28 cellular contexts compared by ENCODE assay signal in the genomic region with DNA sequence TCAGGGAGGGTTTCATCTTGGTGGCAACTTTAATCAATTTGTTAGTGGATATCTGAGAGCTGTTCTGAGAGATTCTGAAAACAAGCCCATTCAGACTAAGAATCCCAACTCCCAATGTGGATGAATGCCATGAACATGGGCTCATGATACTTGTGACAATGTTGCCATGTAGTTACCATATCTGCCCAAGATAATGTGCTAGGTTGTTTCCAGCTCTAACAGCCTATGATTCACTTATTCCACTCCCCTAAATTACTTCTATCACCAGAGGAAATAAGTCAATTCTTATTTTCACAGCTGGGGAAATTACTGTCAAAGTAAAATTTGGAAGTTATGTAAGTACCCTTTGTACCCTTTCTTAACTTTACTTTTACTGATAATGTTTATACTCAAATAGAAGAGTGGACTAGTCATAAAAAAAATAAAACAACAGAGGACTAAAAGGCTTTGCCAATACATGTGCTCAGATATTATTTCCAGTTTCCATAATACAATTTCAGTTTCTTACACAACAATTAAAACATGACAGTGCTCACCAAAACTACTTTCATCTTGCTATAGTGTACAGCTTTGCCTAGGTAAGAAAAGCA.
A peak's percentile ranks its signal among the peaks of the same experiment; 100 is the strongest.
DNase-seq lines count a peak whose midpoint lies in the region; ATAC-seq and TF ChIP-seq lines count a peak whose summit lies in the region.
"Had no signal": no experiment of that assay in that cellular context is flagged by ENCODE, and none has a peak within 500 bp of the region (broad histone marks: within the 10 kb centered on the region; RNA-seq: fewer than 3 reads in every experiment).

No MANE protein-coding gene starts in this region.

- peaks cover 4% of the 10 kb centered on the region for H3K4me1 Mint-ChIP-seq in endothelial cell (ENCODE audit: unreplicated experiment)
- H3K4me1 Mint-ChIP-seq: activated B cell treated with CpG ODN at 0.5 μM for 24 hours; activated CD4-positive, alpha-beta T cell treated with anti-CD3 and anti-CD28 coated beads, Interleukin-2, amount 10 ng/mL, durations not matched to agents 7 days and 5 days; CD14-positive monocyte; naive thymus-derived CD8-positive, alpha-beta T cell had no signal

- peak; percentile 79 for ATAC-seq in Right ventricle myocardium superior (ENCODE audit: poor library complexity)
- ATAC-seq: activated naive CD4-positive, alpha-beta T cell treated with anti-CD3 and anti-CD28 coated beads, Interleukin-2, amount 50 U/mL, for 72 hours; naive thymus-derived CD8-positive, alpha-beta T cell; upper lobe of right lung had no signal

- DNase-seq in Right ventricle myocardium superior (no peak), cardiac septum (ENCODE audit: low spot score) (no peak), fibroblast of mammary gland (ENCODE audit: low read depth) (peak; percentile 7), myocyte (ENCODE audit: low read depth) (peak; percentile 7), endothelial cell (ENCODE audit: low spot score) (no peak), mesenteric fat pad (ENCODE audit: low spot score) (no peak), cerebellar nuclear complex (lab: John Stamatoyannopoulos, UW) (no peak)
- no peak for DNase-seq in effector CD4-positive, alpha-beta T cell
- DNase-seq: activated B cell treated with CpG ODN at 0.5 μM for 24 hours; activated CD4-positive, alpha-beta T cell treated with anti-CD3 and anti-CD28 coated beads, Interleukin-2, amount 10 ng/mL, durations not matched to agents 7 days and 5 days; activated effector memory CD4-positive, alpha-beta T cell treated with Interleukin-2 at 50 U/mL for 16 hours; activated T-cell treated with anti-CD3 and anti-CD28 coated beads, Interleukin-2, amount 50 U/mL, for 1 hour; Caco-2; caudate nucleus; endodermal cell; H9; naive thymus-derived CD8-positive, alpha-beta T cell; NCI-H146; NCI-H446; NCI-H774; sigmoid colon; stimulated activated CD4-positive, alpha-beta T cell treated with anti-CD3 and anti-CD28 coated beads, Interleukin-4, amount 100 ng/mL, for 4 hours; upper lobe of right lung had no signal

- H3K4me3 Mint-ChIP-seq in endothelial cell (ENCODE audit: unreplicated experiment), result no peak overlapping the region
- H3K4me3 Mint-ChIP-seq: activated B cell treated with CpG ODN at 0.5 μM for 24 hours; activated CD4-positive, alpha-beta T cell treated with anti-CD3 and anti-CD28 coated beads, Interleukin-2, amount 10 ng/mL, durations not matched to agents 7 days and 5 days; CD14-positive monocyte; dendritic cell treated with granulocyte-macrophage colony-stimulating factor and Interleukin-4, amounts not matched to agents 40 ng/mL and 50 ng/mL, for 4 days; endodermal cell; H9; naive thymus-derived CD8-positive, alpha-beta T cell had no signal

- no peak for TF ChIP-seq CTCF in fibroblast of mammary gland (conservative IDR thresholded peaks at IDR 0.05; ENCODE audit: control insufficient read depth, insufficient read depth, low read depth, low read length)
- no peak for TF ChIP-seq CTCF in endothelial cell (IDR thresholded peaks at IDR 0.05; ENCODE audit: unreplicated experiment)

- H3K36me3 Mint-ChIP-seq in endothelial cell (ENCODE audit: low read depth, unreplicated experiment), result no peaks in the 10 kb centered on the region
- H3K36me3 Mint-ChIP-seq: CD14-positive monocyte had no signal

- intact Hi-C loops in Right ventricle myocardium superior (cut with DNase I), result no loop called here
- intact Hi-C loops in cardiac septum (cut with DNase I), result no loop called here

- H3K27ac Mint-ChIP-seq in endothelial cell (ENCODE audit: unreplicated experiment), result no peak overlapping the region
- H3K27ac Mint-ChIP-seq: activated B cell treated with CpG ODN at 0.5 μM for 24 hours; activated CD4-positive, alpha-beta T cell treated with anti-CD3 and anti-CD28 coated beads, Interleukin-2, amount 10 ng/mL, durations not matched to agents 7 days and 5 days; activated naive CD4-positive, alpha-beta T cell treated with anti-CD3 and anti-CD28 coated beads, Interleukin-2, amount 50 U/mL, for 72 hours; CD14-positive monocyte; dendritic cell treated with granulocyte-macrophage colony-stimulating factor and Interleukin-4, amounts not matched to agents 40 ng/mL and 50 ng/mL, for 4 days; endodermal cell; H9; naive thymus-derived CD8-positive, alpha-beta T cell; progenitor cell of endocrine pancreas had no signal

- H3K9me3 Mint-ChIP-seq in endothelial cell (ENCODE audit: unreplicated experiment), result no peaks in the 10 kb centered on the region
- H3K9me3 Mint-ChIP-seq: dendritic cell treated with granulocyte-macrophage colony-stimulating factor and Interleukin-4, amounts not matched to agents 40 ng/mL and 50 ng/mL, for 4 days had no signal

- H3K4me3 ChIP-seq in fibroblast of mammary gland (ENCODE audit: control insufficient read depth, low read depth, low read length), result no peak overlapping the region
- H3K4me3 ChIP-seq: esophagus muscularis mucosa, sigmoid colon, upper lobe of right lung had no signal

- H3K27me3 Mint-ChIP-seq in endothelial cell (ENCODE audit: unreplicated experiment), result no peaks in the 10 kb centered on the region
- H3K27me3 Mint-ChIP-seq: activated B cell treated with CpG ODN at 0.5 μM for 24 hours; activated CD4-positive, alpha-beta T cell treated with anti-CD3 and anti-CD28 coated beads, Interleukin-2, amount 10 ng/mL, durations not matched to agents 7 days and 5 days; dendritic cell treated with granulocyte-macrophage colony-stimulating factor and Interleukin-4, amounts not matched to agents 40 ng/mL and 50 ng/mL, for 4 days; naive thymus-derived CD8-positive, alpha-beta T cell; progenitor cell of endocrine pancreas had no signal

Comparison
In these comparisons a context has a peak if more than half of its experiments do, and no peak if none do; other contexts are left out.
1. DNase-seq: peak in fibroblast of mammary gland (single experiment) and myocyte (single experiment); none in Right ventricle myocardium superior (single experiment), cardiac septum (single experiment), endothelial cell (single experiment), effector CD4-positive, alpha-beta T cell (single experiment), mesenteric fat pad (single experiment) and cerebellar nuclear complex (0 of 2).